Comparison of ENCODE assay signal across 2 cellular contexts in the genomic region with DNA sequence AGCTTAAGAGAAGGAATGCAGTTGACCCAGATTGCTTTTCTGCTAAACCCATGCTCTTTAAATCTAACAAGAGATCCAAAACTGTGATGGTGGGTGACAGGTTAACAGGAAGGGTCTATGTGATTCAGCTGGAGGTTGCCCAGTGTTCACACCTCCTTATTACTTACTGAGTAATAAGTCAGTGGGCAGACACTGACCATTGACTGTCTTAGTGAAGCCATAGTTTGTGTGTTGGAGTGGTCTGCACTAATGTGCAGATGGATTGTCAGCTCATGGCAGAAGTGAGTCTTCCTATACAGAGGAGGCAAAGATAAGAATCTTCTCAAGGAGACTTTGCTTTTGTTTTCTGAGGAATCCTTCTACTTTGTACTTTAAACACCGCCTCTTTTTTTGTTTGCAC.
TF ChIP-seq lines count a peak whose summit lies in the region.

No MANE protein-coding gene starts in this region.

TF ChIP-seq in SK-N-SH, 30 proteins besides CTCF, POLR2A, EP300 and RAD21 (continued from another document):
- no peak for TF ChIP-seq YY1 (IDR thresholded peaks at IDR 0.05; ENCODE audit: low read depth)
- no peak for TF ChIP-seq EZH2phosphoT487 (IDR thresholded peaks at IDR 0.05; ENCODE audit: borderline replicate concordance, low read depth)
- TF ChIP-seq RFX5 (IDR thresholded peaks at IDR 0.05; ENCODE audit: low read length), result no peak
- TF ChIP-seq, protein P1, sequence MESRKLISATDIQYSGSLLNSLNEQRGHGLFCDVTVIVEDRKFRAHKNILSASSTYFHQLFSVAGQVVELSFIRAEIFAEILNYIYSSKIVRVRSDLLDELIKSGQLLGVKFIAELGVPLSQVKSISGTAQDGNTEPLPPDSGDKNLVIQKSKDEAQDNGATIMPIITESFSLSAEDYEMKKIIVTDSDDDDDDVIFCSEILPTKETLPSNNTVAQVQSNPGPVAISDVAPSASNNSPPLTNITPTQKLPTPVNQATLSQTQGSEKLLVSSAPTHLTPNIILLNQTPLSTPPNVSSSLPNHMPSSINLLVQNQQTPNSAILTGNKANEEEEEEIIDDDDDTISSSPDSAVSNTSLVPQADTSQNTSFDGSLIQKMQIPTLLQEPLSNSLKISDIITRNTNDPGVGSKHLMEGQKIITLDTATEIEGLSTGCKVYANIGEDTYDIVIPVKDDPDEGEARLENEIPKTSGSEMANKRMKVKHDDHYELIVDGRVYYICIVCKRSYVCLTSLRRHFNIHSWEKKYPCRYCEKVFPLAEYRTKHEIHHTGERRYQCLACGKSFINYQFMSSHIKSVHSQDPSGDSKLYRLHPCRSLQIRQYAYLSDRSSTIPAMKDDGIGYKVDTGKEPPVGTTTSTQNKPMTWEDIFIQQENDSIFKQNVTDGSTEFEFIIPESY (IDR thresholded peaks at IDR 0.05; ENCODE audit: borderline replicate concordance, low read depth), result no peak
- TF ChIP-seq RXRA (IDR thresholded peaks at IDR 0.05; ENCODE audit: borderline replicate concordance, low read depth), result no peak
- no peak for TF ChIP-seq FOXM1 (IDR thresholded peaks at IDR 0.05; ENCODE audit: low read depth)
- no peak for TF ChIP-seq FOSL2 (IDR thresholded peaks at IDR 0.05; ENCODE audit: borderline replicate concordance, low read depth)
- TF ChIP-seq GATA2 (CRISPR knock-in tag; IDR thresholded peaks at IDR 0.05), result no peak
- no peak for TF ChIP-seq NFIC (IDR thresholded peaks at IDR 0.05; ENCODE audit: borderline replicate concordance)

TF ChIP-seq in SK-N-SH treated with all-trans-retinoic acid at 6 μM for 48 hours, 23 proteins besides CTCF, POLR2A, EP300 and RAD21 (continued from another document):
- TF ChIP-seq SNAI2 (CRISPR knock-in tag; IDR thresholded peaks at IDR 0.05) (no peak), PPARA (CRISPR knock-in tag; IDR thresholded peaks at IDR 0.05; ENCODE audit: borderline replicate concordance) (no peak), BACH2 (CRISPR knock-in tag; IDR thresholded peaks at IDR 0.05; ENCODE audit: borderline replicate concordance) (no peak), ARNTL (CRISPR knock-in tag; IDR thresholded peaks at IDR 0.05; ENCODE audit: borderline replicate concordance, low read depth) (no peak), RARB (CRISPR knock-in tag; IDR thresholded peaks at IDR 0.05) (no peak), TCF4 (CRISPR knock-in tag; IDR thresholded peaks at IDR 0.05; ENCODE audit: borderline replicate concordance) (no peak), ZFP30 (CRISPR knock-in tag; IDR thresholded peaks at IDR 0.05) (no peak), ZC3H10 (CRISPR knock-in tag; IDR thresholded peaks at IDR 0.05) (no peak), GLIS3 (CRISPR knock-in tag; IDR thresholded peaks at IDR 0.05) (no peak), ZNF70 (CRISPR knock-in tag; IDR thresholded peaks at IDR 0.05) (no peak)
- TF ChIP-seq, protein P2, sequence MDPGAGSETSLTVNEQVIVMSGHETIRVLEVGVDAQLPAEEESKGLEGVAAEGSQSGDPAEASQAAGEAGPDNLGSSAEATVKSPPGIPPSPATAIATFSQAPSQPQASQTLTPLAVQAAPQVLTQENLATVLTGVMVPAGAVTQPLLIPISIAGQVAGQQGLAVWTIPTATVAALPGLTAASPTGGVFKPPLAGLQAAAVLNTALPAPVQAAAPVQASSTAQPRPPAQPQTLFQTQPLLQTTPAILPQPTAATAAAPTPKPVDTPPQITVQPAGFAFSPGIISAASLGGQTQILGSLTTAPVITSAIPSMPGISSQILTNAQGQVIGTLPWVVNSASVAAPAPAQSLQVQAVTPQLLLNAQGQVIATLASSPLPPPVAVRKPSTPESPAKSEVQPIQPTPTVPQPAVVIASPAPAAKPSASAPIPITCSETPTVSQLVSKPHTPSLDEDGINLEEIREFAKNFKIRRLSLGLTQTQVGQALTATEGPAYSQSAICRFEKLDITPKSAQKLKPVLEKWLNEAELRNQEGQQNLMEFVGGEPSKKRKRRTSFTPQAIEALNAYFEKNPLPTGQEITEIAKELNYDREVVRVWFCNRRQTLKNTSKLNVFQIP (CRISPR knock-in tag; IDR thresholded peaks at IDR 0.05; ENCODE audit: borderline replicate concordance, low read depth), result no peak
- TF ChIP-seq, protein P3, sequence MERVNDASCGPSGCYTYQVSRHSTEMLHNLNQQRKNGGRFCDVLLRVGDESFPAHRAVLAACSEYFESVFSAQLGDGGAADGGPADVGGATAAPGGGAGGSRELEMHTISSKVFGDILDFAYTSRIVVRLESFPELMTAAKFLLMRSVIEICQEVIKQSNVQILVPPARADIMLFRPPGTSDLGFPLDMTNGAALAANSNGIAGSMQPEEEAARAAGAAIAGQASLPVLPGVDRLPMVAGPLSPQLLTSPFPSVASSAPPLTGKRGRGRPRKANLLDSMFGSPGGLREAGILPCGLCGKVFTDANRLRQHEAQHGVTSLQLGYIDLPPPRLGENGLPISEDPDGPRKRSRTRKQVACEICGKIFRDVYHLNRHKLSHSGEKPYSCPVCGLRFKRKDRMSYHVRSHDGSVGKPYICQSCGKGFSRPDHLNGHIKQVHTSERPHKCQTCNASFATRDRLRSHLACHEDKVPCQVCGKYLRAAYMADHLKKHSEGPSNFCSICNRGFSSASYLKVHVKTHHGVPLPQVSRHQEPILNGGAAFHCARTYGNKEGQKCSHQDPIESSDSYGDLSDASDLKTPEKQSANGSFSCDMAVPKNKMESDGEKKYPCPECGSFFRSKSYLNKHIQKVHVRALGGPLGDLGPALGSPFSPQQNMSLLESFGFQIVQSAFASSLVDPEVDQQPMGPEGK (CRISPR knock-in tag; IDR thresholded peaks at IDR 0.05; ENCODE audit: borderline replicate concordance), result no peak
- TF ChIP-seq, protein P4, sequence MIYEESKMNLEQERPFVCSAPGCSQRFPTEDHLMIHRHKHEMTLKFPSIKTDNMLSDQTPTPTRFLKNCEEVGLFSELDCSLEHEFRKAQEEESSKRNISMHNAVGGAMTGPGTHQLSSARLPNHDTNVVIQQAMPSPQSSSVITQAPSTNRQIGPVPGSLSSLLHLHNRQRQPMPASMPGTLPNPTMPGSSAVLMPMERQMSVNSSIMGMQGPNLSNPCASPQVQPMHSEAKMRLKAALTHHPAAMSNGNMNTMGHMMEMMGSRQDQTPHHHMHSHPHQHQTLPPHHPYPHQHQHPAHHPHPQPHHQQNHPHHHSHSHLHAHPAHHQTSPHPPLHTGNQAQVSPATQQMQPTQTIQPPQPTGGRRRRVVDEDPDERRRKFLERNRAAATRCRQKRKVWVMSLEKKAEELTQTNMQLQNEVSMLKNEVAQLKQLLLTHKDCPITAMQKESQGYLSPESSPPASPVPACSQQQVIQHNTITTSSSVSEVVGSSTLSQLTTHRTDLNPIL (CRISPR knock-in tag; IDR thresholded peaks at IDR 0.05; ENCODE audit: low read depth), result no peak
TF ChIP-seq in SK-N-SH treated with all-trans-retinoic acid at 6 μM for 48 hours: peak in this region for 0.
